ENCODE assay signal across 13 cellular contexts in the genomic region with DNA sequence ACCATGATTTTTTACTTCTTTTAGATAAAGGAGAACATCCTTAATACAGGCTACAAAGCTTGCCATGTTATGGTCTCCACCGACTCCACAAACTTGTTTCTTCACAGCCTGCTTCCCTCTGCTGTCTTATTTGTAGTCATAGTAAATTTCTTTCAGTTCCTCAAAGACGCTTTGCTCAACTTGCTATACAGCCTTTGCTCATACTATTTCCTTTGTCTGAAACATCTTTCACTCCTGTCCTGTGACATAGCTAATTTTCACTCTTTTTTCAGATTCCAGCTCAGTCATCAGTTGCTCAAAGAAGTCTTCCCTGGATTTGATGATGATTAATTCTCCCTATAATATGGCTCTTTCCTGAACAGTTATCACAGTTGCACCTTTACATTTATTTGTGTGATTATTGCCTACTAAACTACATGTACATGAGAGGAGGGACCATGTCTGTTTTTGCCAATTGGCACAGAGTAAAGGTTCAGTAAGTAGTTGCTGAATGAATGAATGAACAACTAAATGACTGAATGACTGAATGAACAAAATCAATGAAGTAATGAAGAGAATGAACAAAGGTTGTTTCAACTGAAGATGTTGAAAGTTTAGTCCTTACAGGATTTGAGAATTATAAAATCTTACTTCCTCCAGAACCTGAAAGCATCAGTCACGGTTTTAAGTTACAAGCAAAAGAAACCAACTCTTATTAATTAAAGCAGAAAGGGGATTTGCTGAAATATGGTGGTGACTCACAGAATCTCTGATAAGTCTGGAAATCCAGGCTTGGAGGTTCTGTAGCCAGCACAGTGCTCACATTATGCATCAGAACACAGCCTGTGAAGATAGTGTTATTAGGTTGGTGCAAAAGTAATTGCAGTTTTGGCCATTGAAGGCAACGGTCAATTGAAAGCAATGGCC.
DNase-seq lines count a peak whose midpoint lies in the region; ATAC-seq, FAIRE-seq and TF ChIP-seq lines count a peak whose summit lies in the region.
"Had no signal": no experiment of that assay in that cellular context is flagged by ENCODE, and none has a peak within 500 bp of the region (broad histone marks: within the 10 kb centered on the region; RNA-seq: fewer than 3 reads in every experiment).

No MANE protein-coding gene starts in this region.

- no peaks in the 10 kb centered on the region for H3K4me1 Mint-ChIP-seq in effector memory CD8-positive, alpha-beta T cell (ENCODE audit: low read depth in 2 of 2)
- no peaks in the 10 kb centered on the region for H3K4me1 Mint-ChIP-seq in Caco-2 (ENCODE audit: low read depth, unreplicated experiment)
- H3K4me1 Mint-ChIP-seq: GM23338 had no signal

- no peak for TF ChIP-seq RAD21 in HepG2 (CRISPR knock-in tag; IDR thresholded peaks at IDR 0.05)

- H3K36me3 ChIP-seq in HepG2 (replicated peaks in 1 of 2; ENCODE audit: control insufficient read depth in 1 of 2, insufficient read depth in 2 of 2, low read length in 2 of 2) (no peaks in the 10 kb centered on the region), Caco-2 (ENCODE audit: control insufficient read depth, insufficient read depth, low read length) (no peaks in the 10 kb centered on the region)

- no peak overlapping the region for H2AFZ ChIP-seq in HepG2 (ENCODE audit: low read length)

- H3K9me3 ChIP-seq in HepG2 (ENCODE audit: low read length) (no peaks in the 10 kb centered on the region), Caco-2 (no peaks in the 10 kb centered on the region)

- peak; percentile 23 for DNase-seq in GM12891 (ENCODE audit: insufficient read length, low spot score)
- DNase-seq in SKM-1 treated with dmso at 0.1 percent for 144 hours (lab: John Stamatoyannopoulos, UW; ENCODE audit: unreplicated experiment), result peak; percentile 31
- DNase-seq in effector memory CD8-positive, alpha-beta T cell, result no peak
- no peak for DNase-seq in HepG2 (ENCODE audit: low spot score)
- no peak for DNase-seq in T-helper 9 cell
- no peak for DNase-seq in Caco-2
- DNase-seq: activated naive CD4-positive, alpha-beta T cell treated with Interleukin-2 at 50 U/mL for 16 hours; NCI-H1436 had no signal

- H3K9ac ChIP-seq in HepG2 (ENCODE audit: insufficient read depth, low read depth, low read length), result no peak overlapping the region

- H3K4me2 ChIP-seq in HepG2 (ENCODE audit: low read depth, low read length), result no peak overlapping the region
- H3K4me2 ChIP-seq: GM23338 had no signal

- POLR2A ChIA-PET in HepG2 (lab: Yijun Ruan, JAX) (no interaction called here), Caco-2 (lab: Charles Lee) (no interaction called here)

- BruUV-seq in HepG2 (replicated peaks; lab: Mats Ljungman, UMichigan), result no TSS peak
- BruUV-seq in Caco-2 (replicated peaks; lab: Mats Ljungman, UMichigan), result no TSS peak

- CTCF ChIA-PET in HepG2 (lab: Yijun Ruan, JAX; ENCODE audit: low intra/inter-chr PET ratio, low total read pairs), result no interaction called here
- CTCF ChIA-PET in Caco-2 (lab: Charles Lee), result no interaction called here

- H3K36me3 Mint-ChIP-seq in effector memory CD8-positive, alpha-beta T cell (ENCODE audit: insufficient read depth), result no peaks in the 10 kb centered on the region
- no peaks in the 10 kb centered on the region for H3K36me3 Mint-ChIP-seq in Caco-2 (ENCODE audit: insufficient read depth, unreplicated experiment)

- TF ChIP-seq POLR2A in GM12891 (IDR thresholded peaks at IDR 0.05; ENCODE audit: low read depth, low read length) (no peak), HepG2 (IDR thresholded peaks at IDR 0.05; ENCODE audit: insufficient read depth in 1 of 2, low read depth in 2 of 2, low read length in 2 of 2) (no peak)

- H3K4me3 Mint-ChIP-seq in effector memory CD8-positive, alpha-beta T cell, result no peak overlapping the region
- H3K4me3 Mint-ChIP-seq in Caco-2 (ENCODE audit: unreplicated experiment), result no peak overlapping the region
- H3K4me3 Mint-ChIP-seq: GM23338; T-helper 1 cell treated with Interleukin-12 subunit alpha and Interleukin-12 subunit beta and Interleukin-4 antibody, amounts not matched to agents 30 μg/mL and 1 μg/mL, for 36 hours had no signal

- in situ Hi-C loops in HepG2 (cut with HindIII; ENCODE audit: extremely low pct_ligation_motif_present, low pct_unique_long_range_greater_than_20kb), result no loop called here

- H3K4me3 ChIP-seq in HepG2 (replicated peaks in 1 of 3; ENCODE audit: insufficient read depth in 1 of 3, low read depth in 2 of 3, low read length in 3 of 3) (no peak overlapping the region), Caco-2 (ENCODE audit: low read depth, low read length) (no peak overlapping the region)
- H3K4me3 ChIP-seq: GM23338 had no signal

- peak; percentile 50 for FAIRE-seq in GM12891 (lab: Jason Lieb, UNC)
- no peak for FAIRE-seq in HepG2 (lab: Jason Lieb, UNC)

- no peak overlapping the region for H3K27ac Mint-ChIP-seq in effector memory CD8-positive, alpha-beta T cell
- no peak overlapping the region for H3K27ac Mint-ChIP-seq in Caco-2 (ENCODE audit: unreplicated experiment)
- H3K27ac Mint-ChIP-seq: GM23338; T-helper 1 cell treated with Interleukin-12 subunit alpha and Interleukin-12 subunit beta and Interleukin-4 antibody, amounts not matched to agents 30 μg/mL and 1 μg/mL, for 36 hours had no signal

- intact Hi-C loops in HepG2 (cut with micrococcal nuclease; ENCODE audit: unreplicated experiment), result no loop called here
- intact Hi-C loops in Caco-2 (cut with micrococcal nuclease; ENCODE audit: unreplicated experiment), result no loop called here

- ATAC-seq in GM21381 (IDR thresholded peaks at IDR 0.05; ENCODE audit: unreplicated experiment) (peak; percentile 92), HG03103 (IDR thresholded peaks at IDR 0.05; ENCODE audit: low read depth, unreplicated experiment) (peak; percentile 93), HepG2 (no peak)
- ATAC-seq in effector memory CD8-positive, alpha-beta T cell (replicated peaks), result no peak
- ATAC-seq: GM23338 had no signal

- no peak for TF ChIP-seq CTCF in HepG2 (CRISPR knock-in tag; IDR thresholded peaks at IDR 0.05)
- TF ChIP-seq CTCF in Caco-2 (IDR thresholded peaks at IDR 0.05; ENCODE audit: insufficient read depth in 1 of 2, low read depth in 1 of 2, low read length in 1 of 2, severe bottlenecking in 1 of 2, unreplicated experiment in 1 of 2), result no peak

- H4K20me1 ChIP-seq in HepG2 (ENCODE audit: insufficient read depth, low read length), result no peaks in the 10 kb centered on the region

- no peaks in the 10 kb centered on the region for H3K9me3 Mint-ChIP-seq in effector memory CD8-positive, alpha-beta T cell
- H3K9me3 Mint-ChIP-seq in Caco-2 (ENCODE audit: unreplicated experiment), result no peaks in the 10 kb centered on the region
- H3K9me3 Mint-ChIP-seq: T-helper 1 cell treated with Interleukin-12 subunit alpha and Interleukin-12 subunit beta and Interleukin-4 antibody, amounts not matched to agents 30 μg/mL and 1 μg/mL, for 36 hours had no signal

- H3K4me1 ChIP-seq in HepG2 (ENCODE audit: insufficient read depth, low read length) (no peaks in the 10 kb centered on the region), Caco-2 (no peaks in the 10 kb centered on the region)

- H3K27ac ChIP-seq in HepG2 (ENCODE audit: extremely low read length, insufficient read depth, low read length), result no peak overlapping the region
- H3K27ac ChIP-seq: epithelial cell of prostate had no signal

- WGBS in HepG2 (ENCODE audit: low lambda C conversion rate), result 4% methylated on average over 4 of the region's 4 CpGs

- H3K27me3 Mint-ChIP-seq in effector memory CD8-positive, alpha-beta T cell, result peaks cover 0 to 7% of the 10 kb centered on the region in 2 donors
- peaks cover 10% of the 10 kb centered on the region for H3K27me3 Mint-ChIP-seq in Caco-2 (ENCODE audit: insufficient read depth, unreplicated experiment)

- H3K27me3 ChIP-seq in HepG2 (ENCODE audit: control insufficient read depth in 1 of 2, insufficient read depth in 2 of 2, low read length in 2 of 2) (no peaks in the 10 kb centered on the region), Caco-2 (replicated peaks; ENCODE audit: control insufficient read depth, insufficient read depth, low read length) (no peaks in the 10 kb centered on the region)

- H3K79me2 ChIP-seq in HepG2 (ENCODE audit: insufficient read depth, low read length), result no peaks in the 10 kb centered on the region

- TF ChIP-seq EP300 in HepG2 (IDR thresholded peaks at IDR 0.05; ENCODE audit: low read depth in 2 of 2, low read length in 2 of 2), result no peak
- no peak for TF ChIP-seq EP300 in HepG2 (CRISPR knock-in tag; IDR thresholded peaks at IDR 0.05; ENCODE audit: borderline replicate concordance)

TF ChIP-seq in GM12891, 5 proteins besides CTCF, POLR2A, EP300 and RAD21:
- TF ChIP-seq SPI1 (IDR thresholded peaks at IDR 0.05; ENCODE audit: low read depth, low read length), result peak; percentile 95
- no peak for TF ChIP-seq TAF1 (IDR thresholded peaks at IDR 0.05; ENCODE audit: low read depth, low read length)

TF ChIP-seq in HepG2, 621 proteins besides CTCF, POLR2A, EP300 and RAD21 (continues in another document):
- TF ChIP-seq ZNF256 (CRISPR knock-in tag; conservative IDR thresholded peaks at IDR 0.05), result no peak
- no peak for TF ChIP-seq JDP2 (CRISPR knock-in tag; IDR thresholded peaks at IDR 0.05; ENCODE audit: borderline replicate concordance)
- TF ChIP-seq, protein P1, sequence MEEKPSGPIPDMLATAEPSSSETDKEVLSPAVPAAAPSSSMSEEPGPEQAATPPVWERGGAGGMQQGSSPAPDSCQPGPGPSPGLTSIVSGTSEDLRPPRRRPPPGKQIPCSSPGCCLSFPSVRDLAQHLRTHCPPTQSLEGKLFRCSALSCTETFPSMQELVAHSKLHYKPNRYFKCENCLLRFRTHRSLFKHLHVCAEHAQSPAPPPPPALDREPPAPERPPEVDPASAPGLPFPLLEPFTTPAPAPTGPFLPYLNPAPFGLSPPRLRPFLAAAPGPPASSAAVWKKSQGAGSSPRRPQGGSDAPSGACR (CRISPR knock-in tag; IDR thresholded peaks at IDR 0.05), result no peak
- TF ChIP-seq KLF13 (CRISPR knock-in tag; IDR thresholded peaks at IDR 0.05), result no peak
- TF ChIP-seq TCF12 (IDR thresholded peaks at IDR 0.05), result no peak
- TF ChIP-seq TCF12 (CRISPR knock-in tag; IDR thresholded peaks at IDR 0.05), result no peak
- TF ChIP-seq ZNF251 (CRISPR knock-in tag; IDR thresholded peaks at IDR 0.05), result no peak
- TF ChIP-seq CCDC6 (CRISPR knock-in tag; IDR thresholded peaks at IDR 0.05), result no peak
- no peak for TF ChIP-seq TSC22D2 (CRISPR knock-in tag; IDR thresholded peaks at IDR 0.05; ENCODE audit: borderline replicate concordance)
- TF ChIP-seq ZBTB42 (CRISPR knock-in tag; IDR thresholded peaks at IDR 0.05), result no peak
- no peak for TF ChIP-seq NR2F2 (IDR thresholded peaks at IDR 0.05; ENCODE audit: borderline replicate concordance, low read depth)
- TF ChIP-seq MTA3 (CRISPR knock-in tag; IDR thresholded peaks at IDR 0.05), result no peak
- no peak for TF ChIP-seq LCORL (IDR thresholded peaks at IDR 0.05)
- no peak for TF ChIP-seq LCORL (CRISPR knock-in tag; IDR thresholded peaks at IDR 0.05)

Comparison
In these comparisons a context has a peak if more than half of its experiments do, and no peak if none do; other contexts are left out.
1. DNase-seq: peak in GM12891 (single experiment) and SKM-1 treated with dmso at 0.1 percent for 144 hours (single experiment); none in effector memory CD8-positive, alpha-beta T cell (0 of 3), HepG2 (single experiment), T-helper 9 cell (single experiment) and Caco-2 (0 of 2).
2. ATAC-seq: peak in GM21381 (single experiment) and HG03103 (single experiment); none in effector memory CD8-positive, alpha-beta T cell (single experiment) and HepG2 (single experiment).